ENCODE assay signal across 1 cellular context in genomic region chr20:62445553-62446340, GRCh38.
TF ChIP-seq lines count a peak whose summit lies in the region.

No MANE protein-coding gene starts in this region.

TF ChIP-seq in SK-N-SH, 30 proteins besides CTCF, POLR2A, EP300 and RAD21 (continued from another document):
- TF ChIP-seq NFIC (IDR thresholded peaks at IDR 0.05; ENCODE audit: borderline replicate concordance) (no peak), TEAD4 (IDR thresholded peaks at IDR 0.05; ENCODE audit: borderline replicate concordance, insufficient read depth) (no peak), MEF2A (IDR thresholded peaks at IDR 0.05; ENCODE audit: borderline replicate concordance, low read depth) (no peak), RXRA (IDR thresholded peaks at IDR 0.05; ENCODE audit: borderline replicate concordance, low read depth) (no peak)
TF ChIP-seq in SK-N-SH: peak in this region for 0.
